ENCODE assay signal across 21 cellular contexts in the genomic region with DNA sequence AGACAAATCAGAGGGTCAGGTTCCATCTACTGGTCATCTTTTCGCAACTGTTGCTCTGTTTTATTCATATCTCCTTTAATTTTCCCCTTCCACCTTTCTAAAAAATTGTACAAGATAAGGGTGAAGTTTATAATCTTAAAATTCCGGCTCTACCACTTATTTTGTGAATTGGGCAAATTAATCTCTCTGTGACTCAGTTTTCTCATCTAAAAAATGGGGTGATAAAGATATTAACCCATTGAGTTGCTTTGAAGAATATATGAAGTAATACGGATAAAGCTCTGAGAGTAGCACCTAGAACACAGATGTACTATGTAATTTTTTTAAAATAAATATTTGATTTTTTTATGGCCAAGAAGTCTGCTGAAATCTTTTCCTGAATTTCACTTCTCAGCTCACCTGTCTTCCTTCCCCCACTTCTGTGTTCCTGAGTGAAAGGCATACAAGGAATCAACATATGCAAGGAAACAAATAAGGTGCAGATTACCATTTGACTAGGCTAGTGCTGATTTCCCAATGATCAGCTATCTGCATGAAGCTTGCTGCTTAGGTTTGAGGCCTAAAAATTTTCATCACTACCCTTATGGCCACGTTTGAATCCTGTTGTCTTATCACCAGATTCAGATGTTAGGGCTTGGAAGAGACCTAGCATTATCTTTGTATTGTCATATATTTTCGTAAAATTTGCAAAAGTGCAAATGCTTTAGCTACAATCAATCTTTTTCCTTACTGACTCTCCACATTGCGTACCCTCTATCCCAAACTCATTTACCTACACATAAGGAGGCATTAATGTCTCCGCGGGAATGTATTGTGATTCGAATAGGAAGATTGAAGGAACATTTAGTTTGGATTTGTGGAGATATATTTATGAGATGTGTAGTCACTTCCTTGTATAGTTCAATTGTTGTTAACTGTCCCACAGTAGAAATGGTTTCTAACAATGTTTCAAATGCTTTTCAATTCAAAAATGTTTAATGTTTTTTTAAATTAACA.
DNase-seq lines count a peak whose midpoint lies in the region; ATAC-seq and TF ChIP-seq lines count a peak whose summit lies in the region.
"Had no signal": no experiment of that assay in that cellular context is flagged by ENCODE, and none has a peak within 500 bp of the region (broad histone marks: within the 10 kb centered on the region; RNA-seq: fewer than 3 reads in every experiment).

No MANE protein-coding gene starts in this region.

- H4K20me1 ChIP-seq in GM23338 (replicated peaks; ENCODE audit: insufficient read depth) = no peaks in the 10 kb centered on the region
- H4K20me1 ChIP-seq: BLaER1 had no signal

- peaks cover 41% of the 10 kb centered on the region; the same call in 2 of the 3 replicates for H3K36me3 Mint-ChIP-seq in GM23338 (ENCODE audit: low read depth)
- H3K36me3 Mint-ChIP-seq: CD4-positive, CD25-positive, alpha-beta regulatory T cell had no signal

- H3K4me3 ChIP-seq in GM23338 = peak overlapping the region; percentile 9
- no peak overlapping the region for H3K4me3 ChIP-seq in NT2/D1 (ENCODE audit: insufficient read length, low read depth)
- no peak overlapping the region for H3K4me3 ChIP-seq in ovary
- H3K4me3 ChIP-seq: BLaER1, GM12878 had no signal

- H3K27me3 ChIP-seq in GM23338 (ENCODE audit: insufficient read depth) (no peaks in the 10 kb centered on the region), NT2/D1 (ENCODE audit: insufficient read depth, insufficient read length) (no peaks in the 10 kb centered on the region), ovary (no peaks in the 10 kb centered on the region)
- H3K27me3 ChIP-seq: BLaER1 had no signal

- DNase-seq in GM23338 (ENCODE audit: low spot score) (peak; percentile 72), NT2/D1 (ENCODE audit: low read depth, low spot score) (peak; percentile 60), iPS DF 4.7 (ENCODE audit: extremely low read depth, low spot score) (peak; percentile 87), iPS-NIHi7 (ENCODE audit: extremely low spot score) (peak; percentile 43), ovary (no peak), amniotic stem cell (lab: John Stamatoyannopoulos, UW) (no peak), NCI-H1417 (lab: John Stamatoyannopoulos, UW) (no peak), NCI-H2081 (lab: John Stamatoyannopoulos, UW) (no peak)
- DNase-seq: CD4-positive, CD25-positive, alpha-beta regulatory T cell; GDM1; KBM-7; NCI-H1105 treated with DMSO at 0.1 percent for 48 hours; NCI-H2081 treated with DMSO at 0.1 percent for 48 hours; NCI-H2171; NCI-H226; NCI-H510A; NCI-H69; SHP77 treated with DMSO at 0.1 percent for 48 hours had no signal

- H3K27me3 Mint-ChIP-seq in GM23338 (ENCODE audit: insufficient read depth, low read depth, poor library complexity) = no peaks in the 10 kb centered on the region
- H3K27me3 Mint-ChIP-seq: CD4-positive, CD25-positive, alpha-beta regulatory T cell had no signal

- TF ChIP-seq EP300 in ovary (IDR thresholded peaks at IDR 0.05) = no peak

- H3K27ac ChIP-seq in GM23338 (ENCODE audit: low read depth) (peak overlapping the region; percentile 75), ovary (no peak overlapping the region)
- H3K27ac ChIP-seq: BLaER1 had no signal

- H3K9me2 ChIP-seq in GM23338 (ENCODE audit: insufficient read depth) = no peaks in the 10 kb centered on the region

- peak overlapping the region; percentile 30 for H3K4me2 ChIP-seq in GM23338
- H3K4me2 ChIP-seq: BLaER1 had no signal

- peaks cover 26% of the 10 kb centered on the region for H3K4me1 Mint-ChIP-seq in GM23338
- H3K4me1 Mint-ChIP-seq: CD4-positive, CD25-positive, alpha-beta regulatory T cell had no signal

- H3K9me3 ChIP-seq in NT2/D1 (ENCODE audit: insufficient read depth, low read length) (no peaks in the 10 kb centered on the region), ovary (no peaks in the 10 kb centered on the region)
- H3K9me3 ChIP-seq: BLaER1 had no signal

- H3K79me2 ChIP-seq in GM23338 (replicated peaks; ENCODE audit: insufficient read depth) = no peaks in the 10 kb centered on the region

- H3F3A ChIP-seq in GM23338 (replicated peaks; ENCODE audit: low read depth) = no peaks in the 10 kb centered on the region

- 61 to 69% (median 67%) methylated on average over 9 of the region's 9 CpGs for WGBS in ovary, 3 donors

- peaks cover 21% of the 10 kb centered on the region for H3K4me1 ChIP-seq in GM23338 (ENCODE audit: insufficient read depth)
- no peaks in the 10 kb centered on the region for H3K4me1 ChIP-seq in NT2/D1 (ENCODE audit: insufficient read depth, insufficient read length)
- no peaks in the 10 kb centered on the region for H3K4me1 ChIP-seq in ovary (ENCODE audit: insufficient read depth)
- H3K4me1 ChIP-seq: BLaER1 had no signal

- TF ChIP-seq CTCF in GM23338 (conservative IDR thresholded peaks at IDR 0.05; ENCODE audit: low read depth in 2 of 2) (no peak), ovary (IDR thresholded peaks at IDR 0.05) (no peak)

- intact Hi-C loops in ovary (cut with DNase I) = no loop called here

- peak; percentile 99 for ATAC-seq in GM23338
- ATAC-seq: GM12878, Panc1 had no signal

- no peak overlapping the region for H2AFZ ChIP-seq in GM23338

- H3K36me3 ChIP-seq in GM23338 (ENCODE audit: insufficient read depth) = no peaks in the 10 kb centered on the region
- H3K36me3 ChIP-seq in NT2/D1 (ENCODE audit: insufficient read depth, insufficient read length, low read length) = no peaks in the 10 kb centered on the region
- H3K36me3 ChIP-seq in ovary = no peaks in the 10 kb centered on the region
- H3K36me3 ChIP-seq: BLaER1 had no signal

- peak overlapping the region; percentile 25; the same call in 2 of the 3 replicates for H3K4me3 Mint-ChIP-seq in GM23338
- H3K4me3 Mint-ChIP-seq: CD4-positive, CD25-positive, alpha-beta regulatory T cell had no signal

- no peak overlapping the region for H3K9ac ChIP-seq in NT2/D1 (ENCODE audit: insufficient read length, low read depth)
- H3K9ac ChIP-seq: BLaER1 had no signal

- no peak for TF ChIP-seq POLR2A in ovary (IDR thresholded peaks at IDR 0.05)

- H3K27ac Mint-ChIP-seq in GM23338 = peak overlapping the region; percentile 92
- H3K27ac Mint-ChIP-seq: CD4-positive, CD25-positive, alpha-beta regulatory T cell had no signal

- H3K9me3 Mint-ChIP-seq in GM23338 = peaks cover 28% of the 10 kb centered on the region; the same call in 2 of the 3 replicates

TF ChIP-seq in GM23338, 12 proteins besides CTCF, POLR2A, EP300 and RAD21:
- TF ChIP-seq NANOG (IDR thresholded peaks at IDR 0.05; ENCODE audit: borderline replicate concordance) (peak; percentile 97), STAT1 (IDR thresholded peaks at IDR 0.05; ENCODE audit: unreplicated experiment) (no peak)

Comparison
In these comparisons a context has a peak if more than half of its experiments do, and no peak if none do; other contexts are left out.
1. DNase-seq: peak in GM23338 (single experiment), NT2/D1 (single experiment), iPS DF 4.7 (single experiment) and iPS-NIHi7 (single experiment); none in ovary (0 of 5), amniotic stem cell (single experiment), NCI-H1417 (0 of 3) and NCI-H2081 (0 of 2).